ENCODE assay signal across 1 cellular context in the genomic region with DNA sequence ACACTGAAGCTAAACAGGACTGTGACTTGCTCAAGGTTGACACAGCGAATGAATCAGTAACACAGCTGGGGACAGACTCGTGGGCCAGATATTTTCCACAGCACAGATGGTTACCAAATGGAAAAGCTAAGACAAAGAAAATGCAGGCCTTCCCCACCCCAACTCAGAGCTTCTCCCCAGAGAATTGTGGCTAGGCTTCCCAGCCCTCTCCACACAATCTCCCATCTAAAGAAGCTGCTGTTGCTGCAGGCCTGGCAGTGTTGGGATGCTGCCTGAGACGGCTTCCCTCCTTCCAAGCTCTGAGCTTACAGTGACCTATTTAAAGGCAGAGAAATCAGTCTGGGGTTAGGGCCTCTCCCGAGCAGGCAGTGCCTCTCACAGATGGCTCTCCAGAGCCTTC.
TF ChIP-seq lines count a peak whose summit lies in the region.

No MANE protein-coding gene starts in this region.

TF ChIP-seq in HepG2, 621 proteins besides CTCF, POLR2A, EP300 and RAD21 (continued from another document):
- TF ChIP-seq, protein P1, sequence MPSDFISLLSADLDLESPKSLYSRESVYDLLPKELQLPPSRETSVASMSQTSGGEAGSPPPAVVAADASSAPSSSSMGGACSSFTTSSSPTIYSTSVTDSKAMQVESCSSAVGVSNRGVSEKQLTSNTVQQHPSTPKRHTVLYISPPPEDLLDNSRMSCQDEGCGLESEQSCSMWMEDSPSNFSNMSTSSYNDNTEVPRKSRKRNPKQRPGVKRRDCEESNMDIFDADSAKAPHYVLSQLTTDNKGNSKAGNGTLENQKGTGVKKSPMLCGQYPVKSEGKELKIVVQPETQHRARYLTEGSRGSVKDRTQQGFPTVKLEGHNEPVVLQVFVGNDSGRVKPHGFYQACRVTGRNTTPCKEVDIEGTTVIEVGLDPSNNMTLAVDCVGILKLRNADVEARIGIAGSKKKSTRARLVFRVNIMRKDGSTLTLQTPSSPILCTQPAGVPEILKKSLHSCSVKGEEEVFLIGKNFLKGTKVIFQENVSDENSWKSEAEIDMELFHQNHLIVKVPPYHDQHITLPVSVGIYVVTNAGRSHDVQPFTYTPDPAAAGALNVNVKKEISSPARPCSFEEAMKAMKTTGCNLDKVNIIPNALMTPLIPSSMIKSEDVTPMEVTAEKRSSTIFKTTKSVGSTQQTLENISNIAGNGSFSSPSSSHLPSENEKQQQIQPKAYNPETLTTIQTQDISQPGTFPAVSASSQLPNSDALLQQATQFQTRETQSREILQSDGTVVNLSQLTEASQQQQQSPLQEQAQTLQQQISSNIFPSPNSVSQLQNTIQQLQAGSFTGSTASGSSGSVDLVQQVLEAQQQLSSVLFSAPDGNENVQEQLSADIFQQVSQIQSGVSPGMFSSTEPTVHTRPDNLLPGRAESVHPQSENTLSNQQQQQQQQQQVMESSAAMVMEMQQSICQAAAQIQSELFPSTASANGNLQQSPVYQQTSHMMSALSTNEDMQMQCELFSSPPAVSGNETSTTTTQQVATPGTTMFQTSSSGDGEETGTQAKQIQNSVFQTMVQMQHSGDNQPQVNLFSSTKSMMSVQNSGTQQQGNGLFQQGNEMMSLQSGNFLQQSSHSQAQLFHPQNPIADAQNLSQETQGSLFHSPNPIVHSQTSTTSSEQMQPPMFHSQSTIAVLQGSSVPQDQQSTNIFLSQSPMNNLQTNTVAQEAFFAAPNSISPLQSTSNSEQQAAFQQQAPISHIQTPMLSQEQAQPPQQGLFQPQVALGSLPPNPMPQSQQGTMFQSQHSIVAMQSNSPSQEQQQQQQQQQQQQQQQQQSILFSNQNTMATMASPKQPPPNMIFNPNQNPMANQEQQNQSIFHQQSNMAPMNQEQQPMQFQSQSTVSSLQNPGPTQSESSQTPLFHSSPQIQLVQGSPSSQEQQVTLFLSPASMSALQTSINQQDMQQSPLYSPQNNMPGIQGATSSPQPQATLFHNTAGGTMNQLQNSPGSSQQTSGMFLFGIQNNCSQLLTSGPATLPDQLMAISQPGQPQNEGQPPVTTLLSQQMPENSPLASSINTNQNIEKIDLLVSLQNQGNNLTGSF (CRISPR knock-in tag; IDR thresholded peaks at IDR 0.05): no peak
- TF ChIP-seq, protein P2, sequence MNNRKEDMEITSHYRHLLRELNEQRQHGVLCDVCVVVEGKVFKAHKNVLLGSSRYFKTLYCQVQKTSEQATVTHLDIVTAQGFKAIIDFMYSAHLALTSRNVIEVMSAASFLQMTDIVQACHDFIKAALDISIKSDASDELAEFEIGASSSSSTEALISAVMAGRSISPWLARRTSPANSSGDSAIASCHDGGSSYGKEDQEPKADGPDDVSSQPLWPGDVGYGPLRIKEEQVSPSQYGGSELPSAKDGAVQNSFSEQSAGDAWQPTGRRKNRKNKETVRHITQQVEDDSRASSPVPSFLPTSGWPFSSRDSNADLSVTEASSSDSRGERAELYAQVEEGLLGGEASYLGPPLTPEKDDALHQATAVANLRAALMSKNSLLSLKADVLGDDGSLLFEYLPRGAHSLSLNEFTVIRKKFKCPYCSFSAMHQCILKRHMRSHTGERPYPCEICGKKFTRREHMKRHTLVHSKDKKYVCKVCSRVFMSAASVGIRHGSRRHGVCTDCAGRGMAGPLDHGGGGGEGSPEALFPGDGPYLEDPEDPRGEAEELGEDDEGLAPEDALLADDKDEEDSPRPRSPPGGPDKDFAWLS (CRISPR knock-in tag; IDR thresholded peaks at IDR 0.05; ENCODE audit: borderline replicate concordance): no peak
- no peak for TF ChIP-seq POLR2G (IDR thresholded peaks at IDR 0.05; ENCODE audit: low read depth, low read length)
